ENCODE assay signal across 25 cellular contexts in genomic region chr6:122276637-122277036, GRCh38.
DNase-seq lines count a peak whose midpoint lies in the region; ATAC-seq lines count a peak whose summit lies in the region.
"Had no signal": no experiment of that assay in that cellular context is flagged by ENCODE, and none has a peak within 500 bp of the region (broad histone marks: within the 10 kb centered on the region; RNA-seq: fewer than 3 reads in every experiment).

No MANE protein-coding gene starts in this region.

- no peaks in the 10 kb centered on the region for H3K4me1 Mint-ChIP-seq in activated T-cell treated with anti-CD3 and anti-CD28 coated beads, Interleukin-2, amount 50 U/mL, for 24 hours (ENCODE audit: low read depth)
- no peaks in the 10 kb centered on the region for H3K4me1 Mint-ChIP-seq in CD4-positive, alpha-beta memory T cell
- H3K4me1 Mint-ChIP-seq: CD4-positive, CD25-positive, alpha-beta regulatory T cell; GM23338; H9 had no signal

- CTCF ChIA-PET in CD4-positive, alpha-beta memory T cell (lab: Charles Lee; ENCODE audit: partially characterized antibody): no interaction called here

- no peaks in the 10 kb centered on the region for H3K36me3 Mint-ChIP-seq in activated T-cell treated with anti-CD3 and anti-CD28 coated beads, Interleukin-2, amount 50 U/mL, for 24 hours (ENCODE audit: low read depth)
- no peaks in the 10 kb centered on the region for H3K36me3 Mint-ChIP-seq in CD4-positive, alpha-beta memory T cell
- H3K36me3 Mint-ChIP-seq: CD4-positive, CD25-positive, alpha-beta regulatory T cell had no signal

- in situ Hi-C loops in ACHN (cut with HindIII; ENCODE audit: low pct_ligation_motif_present, low pct_unique_long_range_greater_than_20kb, low sequenced_read_pairs): no loop called here

- no peaks in the 10 kb centered on the region for H3K36me3 ChIP-seq in CD4-positive, alpha-beta memory T cell (ENCODE audit: insufficient read depth, low read length)
- H3K36me3 ChIP-seq: BLaER1 had no signal

- no peak for ATAC-seq in GM18519 (IDR thresholded peaks at IDR 0.05; ENCODE audit: low FRiP score, unreplicated experiment)
- ATAC-seq: GM12878, GM23338, Panc1 had no signal

- H3K27me3 ChIP-seq in CD4-positive, alpha-beta memory T cell (ENCODE audit: insufficient read depth, low read length): no peaks in the 10 kb centered on the region
- H3K27me3 ChIP-seq: BLaER1 had no signal

- POLR2A ChIA-PET in CD4-positive, alpha-beta memory T cell (lab: Charles Lee; ENCODE audit: partially characterized antibody): no interaction called here

- no peaks in the 10 kb centered on the region for H3K27me3 Mint-ChIP-seq in activated T-cell treated with anti-CD3 and anti-CD28 coated beads, Interleukin-2, amount 50 U/mL, for 24 hours
- H3K27me3 Mint-ChIP-seq in CD4-positive, alpha-beta memory T cell: peaks cover 0 to 3% of the 10 kb centered on the region in 2 donors
- H3K27me3 Mint-ChIP-seq: CD4-positive, CD25-positive, alpha-beta regulatory T cell had no signal

- DNase-seq in ACHN (peak; percentile 82), HT1080 (ENCODE audit: low read depth) (peak; percentile 23), amniotic epithelial cell (ENCODE audit: low read depth) (peak; percentile 10), glomerular visceral epithelial cell (ENCODE audit: extremely low spot score) (peak; percentile 78)
- no peak for DNase-seq in effector CD4-positive, alpha-beta T cell
- DNase-seq in activated T-cell treated with anti-CD3 and anti-CD28 coated beads, Interleukin-2, amount 50 U/mL, for 24 hours: no peak
- no peak for DNase-seq in CD4-positive, alpha-beta memory T cell
- DNase-seq: CD4-positive, CD25-positive, alpha-beta regulatory T cell; EL; GDM1; H9; HFFc6; KG1; MM.1S; NCI-H1417; NCI-H1694; NCI-H2029 treated with DMSO at 0.1 percent for 48 hours; NCI-H69; SIG-M5 had no signal

- intact Hi-C loops in CD4-positive, alpha-beta memory T cell (cut with micrococcal nuclease): no loop called here

- H3K27ac ChIP-seq in CD4-positive, alpha-beta memory T cell (ENCODE audit: low read depth, low read length): no peak overlapping the region
- H3K27ac ChIP-seq: BLaER1, SK-N-MC had no signal

- H3K9me3 ChIP-seq in CD4-positive, alpha-beta memory T cell (ENCODE audit: control insufficient read depth in 1 of 2, low read length in 2 of 2): no peaks in the 10 kb centered on the region

- no peak overlapping the region for H3K27ac Mint-ChIP-seq in activated T-cell treated with anti-CD3 and anti-CD28 coated beads, Interleukin-2, amount 50 U/mL, for 24 hours
- no peak overlapping the region for H3K27ac Mint-ChIP-seq in CD4-positive, alpha-beta memory T cell
- H3K27ac Mint-ChIP-seq: GM23338, H9, HFFc6 had no signal

- H3K4me1 ChIP-seq in CD4-positive, alpha-beta memory T cell (ENCODE audit: insufficient read depth, low read length): no peaks in the 10 kb centered on the region
- H3K4me1 ChIP-seq: BLaER1 had no signal

- no peak overlapping the region for H3K4me3 ChIP-seq in CD4-positive, alpha-beta memory T cell (ENCODE audit: low read length in 2 of 2)
- H3K4me3 ChIP-seq: BLaER1, GM12878, GM23338, SK-N-MC had no signal

- H3K4me3 Mint-ChIP-seq in activated T-cell treated with anti-CD3 and anti-CD28 coated beads, Interleukin-2, amount 50 U/mL, for 24 hours: no peak overlapping the region
- H3K4me3 Mint-ChIP-seq in CD4-positive, alpha-beta memory T cell: no peak overlapping the region
- H3K4me3 Mint-ChIP-seq: CD4-positive, CD25-positive, alpha-beta regulatory T cell; GM23338; H9; HFFc6 had no signal

- H3K9me3 Mint-ChIP-seq in activated T-cell treated with anti-CD3 and anti-CD28 coated beads, Interleukin-2, amount 50 U/mL, for 24 hours: no peaks in the 10 kb centered on the region
- H3K9me3 Mint-ChIP-seq in CD4-positive, alpha-beta memory T cell: peaks cover 0 to 1% (median 0%) of the 10 kb centered on the region in 8 donors
- H3K9me3 Mint-ChIP-seq: GM23338 had no signal

Comparison
In these comparisons a context has a peak if more than half of its experiments do, and no peak if none do; other contexts are left out.
1. DNase-seq: peak in ACHN (single experiment), HT1080 (single experiment), amniotic epithelial cell (single experiment) and glomerular visceral epithelial cell (single experiment); none in effector CD4-positive, alpha-beta T cell (single experiment), activated T-cell treated with anti-CD3 and anti-CD28 coated beads, Interleukin-2, amount 50 U/mL, for 24 hours (single experiment) and CD4-positive, alpha-beta memory T cell (0 of 5).